In the genomic region with DNA sequence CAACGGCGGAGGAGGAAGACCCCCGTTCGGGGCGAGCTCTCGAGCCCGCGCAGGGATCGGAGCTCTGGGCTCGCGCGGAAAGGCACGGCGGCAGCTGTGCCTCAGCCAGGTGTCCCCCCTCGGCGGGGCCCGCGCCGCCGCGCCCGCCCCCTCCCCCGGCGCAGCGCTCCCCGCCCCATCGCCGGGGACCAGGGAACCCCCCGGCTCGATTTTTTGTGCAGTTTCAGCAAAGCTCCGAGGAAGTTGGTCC, we compare ENCODE assay signal across 8 cellular contexts.
DNase-seq lines count a peak whose midpoint lies in the region; ATAC-seq and TF ChIP-seq lines count a peak whose summit lies in the region.

No MANE protein-coding gene starts in this region.

- H3K36me3 Mint-ChIP-seq in effector memory CD8-positive, alpha-beta T cell (ENCODE audit: insufficient read depth): peaks cover 45% of the 10 kb centered on the region
- H3K36me3 Mint-ChIP-seq in nephron (ENCODE audit: low read depth): peaks cover 15% of the 10 kb centered on the region

- peak overlapping the region; percentile 83 to 91 for H3K4me3 Mint-ChIP-seq in effector memory CD8-positive, alpha-beta T cell
- H3K4me3 Mint-ChIP-seq in nephron: peak overlapping the region; percentile 82 to 93 (median 91)

- TF ChIP-seq CTCF in nephron (IDR thresholded peaks at IDR 0.05; ENCODE audit: unreplicated experiment in 3 of 3): no peak

- DNase-seq in 8988T (peak; percentile 53), NAMALWA (ENCODE audit: low spot score) (peak; percentile 84), SW480 (ENCODE audit: low spot score) (no peak), NCI-H524 treated with DMSO at 0.1 percent for 48 hours (lab: John Stamatoyannopoulos, UW) (no peak), NCI-H1694 (lab: John Stamatoyannopoulos, UW) (no peak)
- peak in 1 of 3 experiments; percentile 62 for DNase-seq in effector memory CD8-positive, alpha-beta T cell

- peaks cover 36 to 38% of the 10 kb centered on the region in 2 donors for H3K4me1 Mint-ChIP-seq in effector memory CD8-positive, alpha-beta T cell (ENCODE audit: low read depth in 2 of 2)
- H3K4me1 Mint-ChIP-seq in nephron: peaks cover 58% of the 10 kb centered on the region

- H3K27ac Mint-ChIP-seq in effector memory CD8-positive, alpha-beta T cell: peak overlapping the region; percentile 93 to 96
- H3K27ac Mint-ChIP-seq in nephron: peak overlapping the region; percentile 45 to 99 (median 91)

- ATAC-seq in GM19438 (IDR thresholded peaks at IDR 0.05; ENCODE audit: low read depth, unreplicated experiment): peak; percentile 4
- ATAC-seq in effector memory CD8-positive, alpha-beta T cell (replicated peaks): peak; percentile 18

- H3K9me3 Mint-ChIP-seq in effector memory CD8-positive, alpha-beta T cell: no peaks in the 10 kb centered on the region
- no peaks in the 10 kb centered on the region for H3K9me3 Mint-ChIP-seq in nephron

- H3K27me3 Mint-ChIP-seq in effector memory CD8-positive, alpha-beta T cell: peaks cover 11 to 33% of the 10 kb centered on the region in 2 donors
- H3K27me3 Mint-ChIP-seq in nephron (ENCODE audit: low read depth): peaks cover 63% of the 10 kb centered on the region

Comparison
In these comparisons a context has a peak if more than half of its experiments do, and no peak if none do; other contexts are left out.
1. DNase-seq: peak in 8988T (single experiment) and NAMALWA (single experiment); none in SW480 (single experiment), NCI-H524 treated with DMSO at 0.1 percent for 48 hours (single experiment) and NCI-H1694 (single experiment).